ENCODE assay signal across 18 cellular contexts in genomic region chr1:23330846-23331245, GRCh38. TPM values are rescaled to one million over a fixed set of nuclear protein-coding genes. Genes with fewer than 3 reads are reported as not detected.
DNase-seq lines count a peak whose midpoint lies in the region; FAIRE-seq and TF ChIP-seq lines count a peak whose summit lies in the region.
"Had no signal": no experiment of that assay in that cellular context is flagged by ENCODE, and none has a peak within 500 bp of the region (broad histone marks: within the 10 kb centered on the region; RNA-seq: fewer than 3 reads in every experiment).

No MANE protein-coding gene starts in this region.

- H3K27ac Mint-ChIP-seq in activated naive CD4-positive, alpha-beta T cell treated with anti-CD3 and anti-CD28 coated beads, Interleukin-2, amount 10 ng/mL, durations not matched to agents 7 days and 5 days, result peak overlapping the region; percentile 45
- H3K27ac Mint-ChIP-seq: GM23338 had no signal

- peaks cover 67% of the 10 kb centered on the region for H3K36me3 Mint-ChIP-seq in activated naive CD4-positive, alpha-beta T cell treated with anti-CD3 and anti-CD28 coated beads, Interleukin-2, amount 10 ng/mL, durations not matched to agents 7 days and 5 days

- H3K27me3 Mint-ChIP-seq in activated naive CD4-positive, alpha-beta T cell treated with anti-CD3 and anti-CD28 coated beads, Interleukin-2, amount 10 ng/mL, durations not matched to agents 7 days and 5 days, result no peaks in the 10 kb centered on the region

- H3K9me3 Mint-ChIP-seq in activated naive CD4-positive, alpha-beta T cell treated with anti-CD3 and anti-CD28 coated beads, Interleukin-2, amount 10 ng/mL, durations not matched to agents 7 days and 5 days, result no peaks in the 10 kb centered on the region
- H3K9me3 Mint-ChIP-seq: GM23338 had no signal

- FAIRE-seq in frontal cortex (lab: Jason Lieb, UNC), result no peak

- no peak for TF ChIP-seq CTCF in liver (IDR thresholded peaks at IDR 0.05; ENCODE audit: low read depth, low read length, missing input control)

- DNase-seq in activated naive CD4-positive, alpha-beta T cell treated with anti-CD3 and anti-CD28 coated beads, Interleukin-2, amount 10 ng/mL, durations not matched to agents 7 days and 5 days, result no peak
- no peak for DNase-seq in activated naive CD4-positive, alpha-beta T cell (lab: John Stamatoyannopoulos, UW)
- DNase-seq in amniotic epithelial cell (ENCODE audit: low read depth), result peak; percentile 26
- DNase-seq in stimulated activated naive CD4-positive, alpha-beta T cell treated with Interleukin-2 at 50 U/mL for 16 hours (lab: John Stamatoyannopoulos, UW), result no peak
- no peak for DNase-seq in NCI-H510A (lab: John Stamatoyannopoulos, UW)
- DNase-seq in frontal cortex (ENCODE audit: low spot score in 2 of 2), result no peak
- DNase-seq: COR-L47, DMS153, EL, KG1, NCI-H1417 treated with DMSO at 0.1 percent for 48 hours, NCI-H2029 treated with DMSO at 0.1 percent for 48 hours, NCI-H2171 treated with DMSO at 0.1 percent for 48 hours, NCI-H446 treated with DMSO at 0.1 percent for 48 hours, NCI-H748 treated with DMSO at 0.1 percent for 48 hours had no signal

- no peak overlapping the region for H3K9ac ChIP-seq in liver (ENCODE audit: low read depth in 1 of 2, low read length in 2 of 2)

- H3K4me3 Mint-ChIP-seq in activated naive CD4-positive, alpha-beta T cell treated with anti-CD3 and anti-CD28 coated beads, Interleukin-2, amount 10 ng/mL, durations not matched to agents 7 days and 5 days, result no peak overlapping the region
- H3K4me3 Mint-ChIP-seq: GM23338 had no signal

- CTCF ChIA-PET in activated naive CD4-positive, alpha-beta T cell treated with anti-CD3 and anti-CD28 coated beads, Interleukin-2, amount 10 ng/mL, durations not matched to agents 7 days and 5 days (lab: Charles Lee), result no interaction called here

- peak overlapping the region; percentile 31 to 59 for H3K27ac ChIP-seq in liver (ENCODE audit: low read depth in 1 of 2, low read length in 2 of 2)
- H3K27ac ChIP-seq: C4-2B had no signal

- H3K4me1 Mint-ChIP-seq in activated naive CD4-positive, alpha-beta T cell treated with anti-CD3 and anti-CD28 coated beads, Interleukin-2, amount 10 ng/mL, durations not matched to agents 7 days and 5 days, result peaks cover 19% of the 10 kb centered on the region
- H3K4me1 Mint-ChIP-seq: GM23338 had no signal

- no peak overlapping the region for H3K4me3 ChIP-seq in liver (ENCODE audit: low read depth in 1 of 3, low read length in 3 of 3)
- H3K4me3 ChIP-seq: GM23338 had no signal

- TF ChIP-seq RAD21 in liver (IDR thresholded peaks at IDR 0.05), result peak in 1 of 2 donors; percentile 8

- WGBS in liver, result 95% methylated on average over 1 of the region's 1 CpG

- peaks cover 2 to 17% (median 14%) of the 10 kb centered on the region in 4 donors for H3K4me1 ChIP-seq in liver (ENCODE audit: control insufficient read depth in 4 of 4, insufficient read depth in 4 of 4, low read length in 3 of 4)

- H3K9me3 ChIP-seq in liver (ENCODE audit: control insufficient read depth in 4 of 4, low read length in 3 of 4), result no peaks in the 10 kb centered on the region

- H3K36me3 ChIP-seq in liver (ENCODE audit: control insufficient read depth in 4 of 4, insufficient read depth in 3 of 4, low read depth in 1 of 4, low read length in 3 of 4), result peaks cover 7 to 50% (median 37%) of the 10 kb centered on the region in 4 donors

- H3K27me3 ChIP-seq in liver (ENCODE audit: control insufficient read depth in 4 of 4, insufficient read depth in 4 of 4, low read length in 3 of 4), result no peaks in the 10 kb centered on the region

TF ChIP-seq in liver, 16 proteins besides CTCF, POLR2A, EP300 and RAD21:
- TF ChIP-seq NR2F2 (IDR thresholded peaks at IDR 0.05) (no peak), FOXA2 (IDR thresholded peaks at IDR 0.05) (peak; percentile 63), MAX (IDR thresholded peaks at IDR 0.05) (no peak), ZBTB33 (IDR thresholded peaks at IDR 0.05) (peak; percentile 20), ATF3 (IDR thresholded peaks at IDR 0.05) (no peak), JUND (IDR thresholded peaks at IDR 0.05) (no peak), RXRA (IDR thresholded peaks at IDR 0.05) (peak; percentile 65 to 66), REST (IDR thresholded peaks at IDR 0.05) (no peak), EGR1 (IDR thresholded peaks at IDR 0.05; ENCODE audit: low read depth in 2 of 2) (peak in 1 of 2 donors; percentile 78), SP1 (IDR thresholded peaks at IDR 0.05) (peak; percentile 50), HNF4A (conservative IDR thresholded peaks at IDR 0.05) (peak; percentile 58), YY1 (IDR thresholded peaks at IDR 0.05) (peak; percentile 9)

RNA-seq across cellular contexts. Expression of gene HNRNPR, which starts 13.2 kb away (rescaled TPM):
- total RNA-seq in liver, result 10 to 100 TPM; 42.2 to 57.0 TPM
- 10 to 100 TPM; 31.2 to 34.6 TPM for polyA plus RNA-seq in liver
- 159 TPM for total RNA-seq in frontal cortex

RNA-seq across cellular contexts. Expression of gene ZNF436, which starts 38.8 kb away (rescaled TPM):
- total RNA-seq in liver, result 1 to 10 TPM; 5.4 to 8.0 TPM
- polyA plus RNA-seq in liver, result 1 to 10 TPM; 1.3 to 2.1 TPM
- total RNA-seq in frontal cortex, result 111 TPM

Comparison
In these comparisons a context has a peak if more than half of its experiments do, and no peak if none do; other contexts are left out.
1. RNA of gene ZNF436, which starts 38.8 kb away (total RNA-seq): 111 TPM in frontal cortex (single experiment); 5.4 to 8.0 TPM in liver; every median in the first group is over 10 times any median in the second.